18 cellular contexts compared by ENCODE assay signal in genomic region chr16:88014201-88014781, GRCh38.
DNase-seq lines count a peak whose midpoint lies in the region; ATAC-seq and TF ChIP-seq lines count a peak whose summit lies in the region.
"Had no signal": no experiment of that assay in that cellular context is flagged by ENCODE, and none has a peak within 500 bp of the region (broad histone marks: within the 10 kb centered on the region; RNA-seq: fewer than 3 reads in every experiment).

No MANE protein-coding gene starts in this region.

- DNase-seq in cardiac septum (ENCODE audit: low spot score): peak; percentile 70
- DNase-seq in right atrium auricular region (ENCODE audit: low spot score): no peak
- peak; percentile 88 for DNase-seq in brain pericyte (ENCODE audit: low read depth, low spot score)
- no peak for DNase-seq in lung (ENCODE audit: low spot score)
- DNase-seq in NCI-H1436 treated with DMSO at 0.1 percent for 48 hours (lab: John Stamatoyannopoulos, UW): no peak
- no peak for DNase-seq in nucleus accumbens (lab: John Stamatoyannopoulos, UW)
- no peak for DNase-seq in NCI-H510A (lab: John Stamatoyannopoulos, UW)
- DNase-seq in NCI-H1105 (lab: John Stamatoyannopoulos, UW): no peak
- DNase-seq: activated CD8-positive, alpha-beta T cell treated with anti-CD3 and anti-CD28 coated beads for 36 hours; activated naive CD4-positive, alpha-beta T cell treated with Interleukin-2 at 50 U/mL for 16 hours; cortex of kidney; DND-41; naive B cell; NCI-H1436; NCI-H526; spleen; T-helper 9 cell had no signal

- H3K27ac ChIP-seq in right atrium auricular region (no peak overlapping the region), lung (ENCODE audit: low read depth in 1 of 2, low read length in 1 of 2) (no peak overlapping the region)
- H3K27ac ChIP-seq: spleen, thoracic aorta had no signal

- H3K4me3 ChIP-seq in right atrium auricular region (no peak overlapping the region), lung (no peak overlapping the region)
- H3K4me3 ChIP-seq: spleen, thoracic aorta had no signal

- 68 to 80% methylated on average over 11 of the region's 11 CpGs for WGBS in lung, 2 donors

- TF ChIP-seq CTCF in right atrium auricular region (IDR thresholded peaks at IDR 0.05) (no peak), lung (IDR thresholded peaks at IDR 0.05; ENCODE audit: control extremely low read depth, extremely low read depth) (no peak)

- H3K36me3 ChIP-seq in right atrium auricular region (no peaks in the 10 kb centered on the region), lung (ENCODE audit: control insufficient read depth in 2 of 2, insufficient read depth in 2 of 2, low read length in 2 of 2) (peaks cover 4 to 16% of the 10 kb centered on the region in 2 donors)
- H3K36me3 ChIP-seq: thoracic aorta had no signal

- peak; percentile 11 for ATAC-seq in lung (ENCODE audit: insufficient read depth, low FRiP score)
- ATAC-seq: activated CD8-positive, alpha-beta T cell treated with anti-CD3 and anti-CD28 coated beads for 36 hours had no signal

- H3K4me1 ChIP-seq in right atrium auricular region (peaks cover 0 to 3% of the 10 kb centered on the region in 2 donors), lung (ENCODE audit: control insufficient read depth in 2 of 2, insufficient read depth in 2 of 2, low read length in 2 of 2) (peaks cover 0 to 8% of the 10 kb centered on the region in 2 donors)

- H3K27me3 ChIP-seq in right atrium auricular region (no peaks in the 10 kb centered on the region), lung (ENCODE audit: control insufficient read depth, insufficient read depth) (no peaks in the 10 kb centered on the region)
- H3K27me3 ChIP-seq: spleen had no signal

- H3K9me3 ChIP-seq in right atrium auricular region: no peaks in the 10 kb centered on the region
- H3K9me3 ChIP-seq in lung (ENCODE audit: control insufficient read depth in 2 of 2, insufficient read depth in 1 of 2, low read length in 1 of 2): no peaks in the 10 kb centered on the region
- H3K9me3 ChIP-seq: spleen, thoracic aorta had no signal

- intact Hi-C loops in cardiac septum (cut with DNase I): no loop called here

Comparison
In these comparisons a context has a peak if more than half of its experiments do, and no peak if none do; other contexts are left out.
1. DNase-seq: peak in cardiac septum (single experiment) and brain pericyte (single experiment); none in right atrium auricular region (single experiment), lung (single experiment), NCI-H1436 treated with DMSO at 0.1 percent for 48 hours (single experiment), nucleus accumbens (0 of 56), NCI-H510A (single experiment) and NCI-H1105 (single experiment).